Comparison of ENCODE assay signal across 7 cellular contexts in genomic region chr7:72676115-72676690, GRCh38.
DNase-seq lines count a peak whose midpoint lies in the region; ATAC-seq, FAIRE-seq and TF ChIP-seq lines count a peak whose summit lies in the region.
"Not testable (repeated sequence)": the region's sequence is repeated elsewhere in the genome, so short reads cannot be mapped to it uniquely, and the experiment has no call there.

No MANE protein-coding gene starts in this region.

- ATAC-seq in HG02885 (IDR thresholded peaks at IDR 0.05; ENCODE audit: poor library complexity, unreplicated experiment), result peak; percentile 27
- ATAC-seq in PC-3, result peak; percentile 14; the same call in 1 of the 2 replicates
- ATAC-seq in GM12878, result peak; percentile 20; the same call in 1 of the 3 replicates
- ATAC-seq in Right ventricle myocardium superior (ENCODE audit: poor library complexity), result peak; percentile 77
- peak; percentile 63 for ATAC-seq in left lung

- H3K4me3 ChIP-seq in PC-3 (ENCODE audit: low read length); GM12878; left lung: not testable (repeated sequence)

- not testable (repeated sequence) for H3K9ac ChIP-seq in PC-3 (ENCODE audit: low read length); GM12878 (ENCODE audit: control insufficient read depth, insufficient read depth, low read length)

- FAIRE-seq in GM12878 (lab: Jason Lieb, UNC), result not testable (repeated sequence)

- not testable (repeated sequence) for H3K4me1 ChIP-seq in PC-3 (ENCODE audit: insufficient read depth, low read length); GM12878 (ENCODE audit: control insufficient read depth, insufficient read depth, low read length); left lung

- H3K9me2 ChIP-seq in PC-3 (replicated peaks; ENCODE audit: low read length), result not testable (repeated sequence)

- in situ Hi-C loops in GM12878 (cut with MboI), result not testable (repeated sequence)

- not testable (repeated sequence) for TF ChIP-seq EP300 in GM12878 (IDR thresholded peaks at IDR 0.05; ENCODE audit: borderline replicate concordance in 1 of 2, control insufficient read depth in 1 of 2, low read depth in 2 of 2, low read length in 2 of 2)

- H3K27me3 ChIP-seq in PC-3 (ENCODE audit: low read length); GM12878 (replicated peaks in 1 of 2; ENCODE audit: control insufficient read depth in 2 of 2, insufficient read depth in 2 of 2, low read length in 1 of 2); left lung: not testable (repeated sequence)

- not testable (repeated sequence) for BruUV-seq in PC-3 (replicated peaks; lab: Mats Ljungman, UMichigan); GM12878 (replicated peaks; lab: Mats Ljungman, UMichigan)

- not testable (repeated sequence) for H3F3A ChIP-seq in PC-3 (ENCODE audit: low read length, unreplicated experiment)

- H3K79me2 ChIP-seq in PC-3 (ENCODE audit: low read length); GM12878 (ENCODE audit: control insufficient read depth, insufficient read depth, low read length): not testable (repeated sequence)

- H2AFZ ChIP-seq in PC-3 (ENCODE audit: low read length); GM12878 (ENCODE audit: control insufficient read depth, low read depth, low read length): not testable (repeated sequence)

- DNase-seq in EH (ENCODE audit: low read depth), result peak; percentile 8
- not testable (repeated sequence) for DNase-seq in PC-3; GM12878 (ENCODE audit: low read depth, low spot score); epithelial cell of prostate (ENCODE audit: low read depth, low spot score); Right ventricle myocardium superior; left lung

- TF ChIP-seq RAD21 in GM12878 (IDR thresholded peaks at IDR 0.05; ENCODE audit: insufficient read depth, low read depth, low read length), result not testable (repeated sequence)

- TF ChIP-seq CTCF in PC-3 (conservative IDR thresholded peaks at IDR 0.05; ENCODE audit: low read depth, low read length); GM12878 (IDR thresholded peaks at IDR 0.05 in 2 of 3, conservative IDR thresholded peaks at IDR 0.05 in 1 of 3; ENCODE audit: control insufficient read depth in 2 of 3, extremely low read depth in 1 of 3, insufficient read depth in 1 of 3, low read depth in 3 of 3, low read length in 3 of 3); left lung (IDR thresholded peaks at IDR 0.05): not testable (repeated sequence)

- POLR2A ChIA-PET in PC-3 (lab: Charles Lee; ENCODE audit: unreplicated experiment); GM12878 (lab: Charles Lee): not testable (repeated sequence)

- SMC1A ChIA-PET in GM12878 (lab: Charles Lee; ENCODE audit: uncharacterized antibody, unreplicated experiment), result not testable (repeated sequence)

- not testable (repeated sequence) for H4K20me1 ChIP-seq in PC-3 (ENCODE audit: low read length); GM12878 (ENCODE audit: control insufficient read depth, insufficient read depth)

- CTCF ChIA-PET in PC-3 (lab: Charles Lee); GM12878 (lab: Yijun Ruan, JAX): not testable (repeated sequence)

- intact Hi-C loops in PC-3 (cut with micrococcal nuclease); GM12878 (cut with micrococcal nuclease; ENCODE audit: unreplicated experiment); Right ventricle myocardium superior (cut with DNase I); left lung (cut with DNase I): not testable (repeated sequence)

- H3K9me3 ChIP-seq in PC-3 (ENCODE audit: low read length); GM12878 (replicated peaks; ENCODE audit: control insufficient read depth, insufficient read depth, low read length); left lung: not testable (repeated sequence)

- not testable (repeated sequence) for H3K36me3 ChIP-seq in PC-3 (ENCODE audit: low read depth, low read length); GM12878 (ENCODE audit: control insufficient read depth in 2 of 2, insufficient read depth in 2 of 2, low read length in 1 of 2); left lung

- RAD21 ChIA-PET in GM12878 (lab: Charles Lee; ENCODE audit: unreplicated experiment), result not testable (repeated sequence)

- not testable (repeated sequence) for TF ChIP-seq POLR2A in GM12878 (IDR thresholded peaks at IDR 0.05; ENCODE audit: low read depth, low read length)

- WGBS in GM12878 (ENCODE audit: insufficient coverage, insufficient replicate concordance, low lambda C conversion rate, missing lambda C conversion rate), result 70% methylated on average over 5 of the region's 5 CpGs

- H3K4me2 ChIP-seq in PC-3 (ENCODE audit: low read length); GM12878 (ENCODE audit: control insufficient read depth, insufficient read depth): not testable (repeated sequence)

- not testable (repeated sequence) for H3K27ac ChIP-seq in PC-3 (ENCODE audit: low read length); GM12878 (ENCODE audit: control insufficient read depth, insufficient read depth); left lung
- peak overlapping the region; percentile 13 for H3K27ac ChIP-seq in epithelial cell of prostate

Comparison
In these comparisons a context has a peak if more than half of its experiments do, and no peak if none do; other contexts are left out.
1. ATAC-seq: peak in every context shown above with its lines; median percentile 77 in Right ventricle myocardium superior; 63 in left lung; 27 in HG02885; 20 in GM12878; 14 in PC-3.